Comparison of ENCODE assay signal across 8 cellular contexts in genomic region chr2:144812288-144812687, GRCh38.
"Had no signal": no experiment of that assay in that cellular context is flagged by ENCODE, and none has a peak within 500 bp of the region (broad histone marks: within the 10 kb centered on the region; RNA-seq: fewer than 3 reads in every experiment).

No MANE protein-coding gene starts in this region.

- H3K4me3 ChIP-seq: GM23248 had no signal

- H2AFZ ChIP-seq: GM23248 had no signal

- FAIRE-seq: HepG2 had no signal

- H3K9ac ChIP-seq: GM23248 had no signal

- H3K27ac ChIP-seq: GM23248, HL-60 had no signal

- DNase-seq: GM23248, GOT3, H9, HCEC 1CT, HFFc6, KG1 had no signal
